1 cellular context compared by ENCODE assay signal in genomic region chr6:167044696-167045095, GRCh38.
TF ChIP-seq lines count a peak whose summit lies in the region.

No MANE protein-coding gene starts in this region.

TF ChIP-seq in WTC11, 78 proteins besides CTCF, POLR2A, EP300 and RAD21 (continued from another document):
- TF ChIP-seq ZNF532 (CRISPR knock-in tag; IDR thresholded peaks at IDR 0.05; ENCODE audit: borderline replicate concordance) = no peak
